1 cellular context compared by ENCODE assay signal in genomic region chr9:33818832-33819500, GRCh38.
TF ChIP-seq lines count a peak whose summit lies in the region.

No MANE protein-coding gene starts in this region.

TF ChIP-seq in GM12878, 131 proteins besides CTCF, POLR2A, EP300 and RAD21 (continued from another document):
- TF ChIP-seq MAX (IDR thresholded peaks at IDR 0.05; ENCODE audit: low read depth, low read length) (no peak), SUZ12 (IDR thresholded peaks at IDR 0.05; ENCODE audit: unreplicated experiment) (no peak), USF1 (IDR thresholded peaks at IDR 0.05; ENCODE audit: borderline replicate concordance, extremely low read length, insufficient read depth, low read depth, low read length) (no peak), WRNIP1 (IDR thresholded peaks at IDR 0.05; ENCODE audit: borderline replicate concordance, low read depth, low read length) (no peak)
